13 cellular contexts compared by ENCODE assay signal in the genomic region with DNA sequence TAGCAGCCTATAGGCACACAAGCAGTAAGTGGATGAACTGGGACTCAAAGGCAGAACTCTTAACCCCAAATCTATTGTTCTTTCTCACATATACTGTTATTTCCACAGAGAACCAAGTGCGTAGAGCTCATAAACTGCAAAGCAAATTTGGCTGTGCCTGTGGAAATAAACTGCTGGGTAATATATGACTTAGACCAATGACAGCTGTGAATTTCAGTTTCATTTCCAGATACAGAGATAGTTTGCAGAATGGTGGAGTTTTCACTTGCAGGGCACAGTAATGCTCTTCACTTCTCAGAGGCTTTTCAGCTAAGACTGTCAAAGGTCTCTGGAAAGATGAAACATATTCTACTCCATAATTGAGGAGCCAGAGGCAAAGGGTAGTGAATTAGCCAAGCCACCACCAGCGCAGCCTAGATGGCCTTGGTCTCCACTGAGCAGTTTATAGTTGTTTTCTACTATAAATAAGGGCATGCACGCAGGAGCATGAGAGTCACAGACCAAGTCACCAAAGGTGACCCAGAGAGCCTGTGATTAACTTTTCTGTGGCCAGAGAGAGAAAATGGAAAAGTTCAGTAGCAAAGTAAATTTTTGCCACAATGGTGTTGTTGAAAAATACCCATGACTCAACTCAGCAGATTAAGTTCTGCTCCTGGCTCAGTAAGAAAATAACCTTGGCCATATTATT.
DNase-seq lines count a peak whose midpoint lies in the region; ATAC-seq and TF ChIP-seq lines count a peak whose summit lies in the region.
"Had no signal": no experiment of that assay in that cellular context is flagged by ENCODE, and none has a peak within 500 bp of the region (broad histone marks: within the 10 kb centered on the region; RNA-seq: fewer than 3 reads in every experiment).

No MANE protein-coding gene starts in this region.

- H3K27ac ChIP-seq in breast epithelium = no peak overlapping the region
- H3K27ac ChIP-seq: colonic mucosa, sigmoid colon, vagina had no signal

- no peak for DNase-seq in left colon
- DNase-seq in breast epithelium (ENCODE audit: low spot score in 2 of 2) = no peak
- DNase-seq in UCSD-AML1 (lab: John Stamatoyannopoulos, UW; ENCODE audit: unreplicated experiment) = no peak
- no peak for DNase-seq in HUDEP-2 (lab: John Stamatoyannopoulos, UW; ENCODE audit: unreplicated experiment in 76 of 76)
- DNase-seq: colonic mucosa, NCI-H2081, sigmoid colon, T-helper 17 cell had no signal

- H3K27me3 ChIP-seq in breast epithelium = no peaks in the 10 kb centered on the region
- H3K27me3 ChIP-seq: colonic mucosa, sigmoid colon, vagina had no signal

- H3K4me3 ChIP-seq in breast epithelium = no peak overlapping the region
- H3K4me3 ChIP-seq: colonic mucosa, sigmoid colon, vagina had no signal

- ATAC-seq in GM18909 (IDR thresholded peaks at IDR 0.05; ENCODE audit: poor library complexity, unreplicated experiment) = peak; percentile 91
- ATAC-seq in GM21619 (IDR thresholded peaks at IDR 0.05; ENCODE audit: unreplicated experiment) = peak; percentile 88
- ATAC-seq in HG03103 (IDR thresholded peaks at IDR 0.05; ENCODE audit: low read depth, unreplicated experiment) = peak; percentile 90
- peak; percentile 80 for ATAC-seq in left colon
- ATAC-seq: natural killer cell treated with Interleukin-12 subunit alpha and Interleukin-12 subunit beta and Interleukin-15 and Interleukin-18, amount 100 ng/mL, for 72 hours; T-helper 17 cell had no signal

- intact Hi-C loops in left colon (cut with DNase I, micrococcal nuclease) = no loop called here
- intact Hi-C loops in breast epithelium (cut with DNase I; ENCODE audit: low total_unique reads) = no loop called here

- TF ChIP-seq POLR2A in breast epithelium (IDR thresholded peaks at IDR 0.05) = no peak

- no peaks in the 10 kb centered on the region for H3K4me1 ChIP-seq in breast epithelium
- H3K4me1 ChIP-seq: colonic mucosa, sigmoid colon, vagina had no signal

- no peaks in the 10 kb centered on the region for H3K36me3 ChIP-seq in breast epithelium
- H3K36me3 ChIP-seq: colonic mucosa, sigmoid colon, vagina had no signal

- TF ChIP-seq CTCF in breast epithelium (IDR thresholded peaks at IDR 0.05) = no peak

- H3K9me3 ChIP-seq in breast epithelium = no peaks in the 10 kb centered on the region
- H3K9me3 ChIP-seq: colonic mucosa, sigmoid colon, vagina had no signal
